18 cellular contexts compared by ENCODE assay signal in the genomic region with DNA sequence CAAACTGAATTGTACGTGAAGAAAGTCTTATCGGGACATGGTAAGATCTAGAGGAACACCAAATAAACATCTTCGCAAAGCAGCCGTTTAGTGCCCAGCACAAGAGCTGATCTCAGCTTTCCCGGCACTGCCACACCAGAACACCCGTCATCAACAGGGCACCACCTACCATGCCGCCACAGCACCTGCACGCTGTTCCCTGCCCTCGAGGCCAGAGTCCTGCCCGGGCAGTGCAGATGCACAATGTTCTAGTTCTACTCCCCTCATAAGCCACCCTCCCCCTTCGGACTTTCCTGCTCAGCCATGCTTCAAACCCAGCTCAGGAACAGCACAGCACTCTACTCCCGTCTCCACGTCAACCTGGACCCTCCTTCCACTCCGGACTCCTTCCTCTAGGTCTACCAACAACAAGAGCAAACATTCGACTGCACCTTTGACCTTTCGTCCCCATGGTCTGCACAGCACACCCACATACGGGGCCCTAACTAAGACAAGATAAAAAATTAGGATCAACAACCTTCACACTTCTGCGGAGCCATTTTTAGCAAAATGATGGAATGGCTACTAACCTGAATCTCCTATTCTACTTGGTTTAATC. TPM values are rescaled to one million over a fixed set of nuclear protein-coding genes. Genes with fewer than 3 reads are reported as not detected.
DNase-seq lines count a peak whose midpoint lies in the region; ATAC-seq and FAIRE-seq lines count a peak whose summit lies in the region.
"Had no signal": no experiment of that assay in that cellular context is flagged by ENCODE, and none has a peak within 500 bp of the region (broad histone marks: within the 10 kb centered on the region; RNA-seq: fewer than 3 reads in every experiment).

No MANE protein-coding gene starts in this region.

- H3K4me2 ChIP-seq in BLaER1 treated with 17β-estradiol and CSF1 and Interleukin-3, amounts not matched to agents 10 nM and 100 nM = peak overlapping the region in 8 of 11 experiments; percentile 30 to 91 (median 82); a peak in 14 of 22 replicates

- WGBS in small intestine, 3 donors = 63 to 84% (median 66%) methylated on average over 18 of the region's 18 CpGs
- 88 to 93% methylated on average over 18 of the region's 18 CpGs for WGBS in aorta, 2 donors

- intact Hi-C loops in aorta (cut with DNase I) = no loop called here

- H3K4me1 ChIP-seq in BLaER1 treated with 17β-estradiol and CSF1 and Interleukin-3, amounts not matched to agents 10 nM and 100 nM = peaks cover 17 to 33% (median 27%) of the 10 kb centered on the region in 10 experiments
- H3K4me1 ChIP-seq in small intestine (ENCODE audit: control insufficient read depth in 2 of 2, insufficient read depth in 1 of 2, low read depth in 1 of 2, low read length in 1 of 2) (peaks cover 0 to 3% of the 10 kb centered on the region in 2 donors), aorta (ENCODE audit: control insufficient read depth in 1 of 2, insufficient read depth in 2 of 2, low read length in 2 of 2) (no peaks in the 10 kb centered on the region)
- H3K4me1 ChIP-seq: Caco-2, SJCRH30 had no signal

- no peaks in the 10 kb centered on the region for H3K27me3 ChIP-seq in BLaER1 treated with 17β-estradiol and CSF1 and Interleukin-3, amounts not matched to agents 10 nM and 100 nM
- H3K27me3 ChIP-seq in small intestine (ENCODE audit: control insufficient read depth in 2 of 2, insufficient read depth in 2 of 2, low read length in 2 of 2) (no peaks in the 10 kb centered on the region), aorta (ENCODE audit: control insufficient read depth in 1 of 2, insufficient read depth in 2 of 2, low read length in 1 of 2) (no peaks in the 10 kb centered on the region)
- H3K27me3 ChIP-seq: SJCRH30 had no signal

- H3K36me3 Mint-ChIP-seq in T-helper 17 cell (ENCODE audit: low read depth) = peaks cover 5% of the 10 kb centered on the region

- no peaks in the 10 kb centered on the region for H3K9me3 ChIP-seq in BLaER1 treated with 17β-estradiol and CSF1 and Interleukin-3, amounts not matched to agents 10 nM and 100 nM (replicated peaks in 1 of 11)
- H3K9me3 ChIP-seq in T-helper 17 cell (ENCODE audit: control insufficient read depth, low read length, poor library complexity, severe bottlenecking) = no peaks in the 10 kb centered on the region
- no peaks in the 10 kb centered on the region for H3K9me3 ChIP-seq in small intestine (ENCODE audit: control insufficient read depth, low read depth)
- H3K9me3 ChIP-seq in aorta (ENCODE audit: control insufficient read depth, low read length) = no peaks in the 10 kb centered on the region
- H3K9me3 ChIP-seq: Caco-2, SJCRH30 had no signal

- no peak overlapping the region for H3K4me3 ChIP-seq in BLaER1 treated with 17β-estradiol and CSF1 and Interleukin-3, amounts not matched to agents 10 nM and 100 nM
- no peak overlapping the region for H3K4me3 ChIP-seq in small intestine (ENCODE audit: low read depth in 1 of 2, low read length in 2 of 2)
- no peak overlapping the region for H3K4me3 ChIP-seq in aorta (ENCODE audit: low read length in 2 of 2)
- H3K4me3 ChIP-seq: SJCRH30 had no signal

- H3K27ac ChIP-seq in BLaER1 treated with 17β-estradiol and CSF1 and Interleukin-3, amounts not matched to agents 10 nM and 100 nM = peak overlapping the region in 2 of 11 experiments; percentile 60 to 64; a peak in 4 of 22 replicates
- H3K27ac ChIP-seq in small intestine (ENCODE audit: low read depth in 1 of 2, low read length in 1 of 2) = no peak overlapping the region
- no peak overlapping the region for H3K27ac ChIP-seq in aorta (ENCODE audit: low read depth in 1 of 2, low read length in 2 of 2)
- H3K27ac ChIP-seq: SJCRH30 had no signal

- peaks cover 82 to 93% (median 88%) of the 10 kb centered on the region in 11 experiments for H3K36me3 ChIP-seq in BLaER1 treated with 17β-estradiol and CSF1 and Interleukin-3, amounts not matched to agents 10 nM and 100 nM
- peaks cover 0 to 8% of the 10 kb centered on the region in 2 donors for H3K36me3 ChIP-seq in small intestine (ENCODE audit: control insufficient read depth in 2 of 2, insufficient read depth in 2 of 2, low read length in 2 of 2)
- peaks cover 0 to 4% of the 10 kb centered on the region in 2 donors for H3K36me3 ChIP-seq in aorta (ENCODE audit: control insufficient read depth in 1 of 2, insufficient read depth in 2 of 2, low read length in 1 of 2)

- no peak for DNase-seq in T-helper 17 cell
- DNase-seq in left lobe of liver (ENCODE audit: low spot score) = peak; percentile 88
- DNase-seq in small intestine = peak; percentile 78
- DNase-seq in EL = no peak
- no peak for DNase-seq in aorta
- no peak for DNase-seq in NCI-H2029 (lab: John Stamatoyannopoulos, UW)
- DNase-seq: ACHN; Caco-2; CD4-positive, CD25-positive, alpha-beta regulatory T cell; GDM1; H7; NCI-H1092 treated with DMSO at 0.1 percent for 48 hours; NCI-H146; NCI-H2081; NCI-H2171 treated with DMSO at 0.1 percent for 48 hours had no signal

- no peak for FAIRE-seq in small intestine (lab: Jason Lieb, UNC)

- H3K27me3 Mint-ChIP-seq in T-helper 17 cell = no peaks in the 10 kb centered on the region
- H3K27me3 Mint-ChIP-seq: CD4-positive, CD25-positive, alpha-beta regulatory T cell had no signal

- peaks cover 31 to 88% (median 50%) of the 10 kb centered on the region in 11 experiments; a peak in 21 of 22 replicates for H4K20me1 ChIP-seq in BLaER1 treated with 17β-estradiol and CSF1 and Interleukin-3, amounts not matched to agents 10 nM and 100 nM

- ATAC-seq in T-helper 17 cell (no peak), left lobe of liver (peak; percentile 96), aorta (ENCODE audit: low FRiP score) (no peak)
- ATAC-seq: Panc1 had no signal

- H3K9ac ChIP-seq in BLaER1 treated with 17β-estradiol and CSF1 and Interleukin-3, amounts not matched to agents 10 nM and 100 nM = 0 out of 22 replicates have a peak overlapping the region, but pooled peaks of 2 of the 11 experiments have one; percentile 12 to 22

- H3K4me3 Mint-ChIP-seq in T-helper 17 cell = no peak overlapping the region
- H3K4me3 Mint-ChIP-seq: CD4-positive, CD25-positive, alpha-beta regulatory T cell had no signal

- H3K27ac Mint-ChIP-seq in T-helper 17 cell = peak overlapping the region; percentile 6

- H3K4me1 Mint-ChIP-seq in T-helper 17 cell = peaks cover 19% of the 10 kb centered on the region

RNA-seq across cellular contexts. Expression of a gene that starts 25.1 kb away (rescaled TPM):
- total RNA-seq in T-helper 17 cell = 10 to 100 TPM; 34.5 to 35.3 TPM
- 18.8 TPM for total RNA-seq in left lobe of liver
- polyA plus RNA-seq in small intestine = 10 to 100 TPM in 2 of 3 donors, 1 to 10 TPM in 1; 5.4 to 13.9 (median 12.5) TPM
- total RNA-seq in aorta = 10 to 100 TPM; 34.7 to 45.9 TPM
- 10 to 100 TPM in 1 of 2 donors, 1 to 10 TPM in 1; 3.6 to 20.2 TPM for polyA plus RNA-seq in aorta

Comparison
In these comparisons a context has a peak if more than half of its experiments do, and no peak if none do; other contexts are left out.
1. DNase-seq: peak in left lobe of liver (single experiment) and small intestine (single experiment); none in T-helper 17 cell (0 of 3), EL (single experiment), aorta (0 of 2) and NCI-H2029 (single experiment).